Comparison of ENCODE assay signal across 15 cellular contexts in genomic region chr21:44064852-44065403, GRCh38. TPM values are rescaled to one million over a fixed set of nuclear protein-coding genes. Genes with fewer than 3 reads are reported as not detected.
DNase-seq lines count a peak whose midpoint lies in the region; ATAC-seq and TF ChIP-seq lines count a peak whose summit lies in the region.
"Had no signal": no experiment of that assay in that cellular context is flagged by ENCODE, and none has a peak within 500 bp of the region (broad histone marks: within the 10 kb centered on the region; RNA-seq: fewer than 3 reads in every experiment).

No MANE protein-coding gene starts in this region.

- no peaks in the 10 kb centered on the region for H3K27me3 ChIP-seq in CD4-positive, CD25-positive, alpha-beta regulatory T cell (ENCODE audit: control insufficient read depth, insufficient read depth, low read length)
- no peaks in the 10 kb centered on the region for H3K27me3 ChIP-seq in tibial nerve
- H3K27me3 ChIP-seq: esophagus muscularis mucosa, heart right ventricle, upper lobe of right lung had no signal

- intact Hi-C loops in Right ventricle myocardium superior (cut with DNase I) = no loop called here

- 89% methylated on average over 13 of the region's 13 CpGs for WGBS in tibial nerve, 2 donors

- no peak for TF ChIP-seq POLR2A in tibial nerve (IDR thresholded peaks at IDR 0.05)

- no peak for DNase-seq in CD4-positive, CD25-positive, alpha-beta regulatory T cell
- no peak for DNase-seq in activated naive CD8-positive, alpha-beta T cell treated with anti-CD3 and anti-CD28 coated beads for 36 hours
- no peak for DNase-seq in natural killer cell treated with Interleukin-12 subunit alpha and Interleukin-12 subunit beta and Interleukin-15 and Interleukin-18, amount 100 ng/mL, for 72 hours (ENCODE audit: low spot score)
- DNase-seq in DMS53 (lab: John Stamatoyannopoulos, UW) = no peak
- DNase-seq in Right ventricle myocardium superior = no peak
- DNase-seq in tibial nerve (ENCODE audit: low spot score in 2 of 2) = no peak
- DNase-seq in omental fat pad (ENCODE audit: low spot score) = no peak
- DNase-seq: C1 segment of cervical spinal cord, heart right ventricle, left cardiac atrium, NCI-H2081 treated with DMSO at 0.1 percent for 48 hours, RPMI8226, upper lobe of right lung had no signal

- H3K4me1 Mint-ChIP-seq in CD4-positive, CD25-positive, alpha-beta regulatory T cell = peaks cover 16 to 40% (median 36%) of the 10 kb centered on the region in 4 donors
- H3K4me1 Mint-ChIP-seq in activated naive CD8-positive, alpha-beta T cell treated with anti-CD3 and anti-CD28 coated beads for 36 hours = peaks cover 41% of the 10 kb centered on the region
- peaks cover 49 to 55% of the 10 kb centered on the region in 2 donors for H3K4me1 Mint-ChIP-seq in natural killer cell treated with Interleukin-12 subunit alpha and Interleukin-12 subunit beta and Interleukin-15 and Interleukin-18, amount 100 ng/mL, for 72 hours (ENCODE audit: low read depth in 2 of 2)

- H3K27ac Mint-ChIP-seq in CD4-positive, CD25-positive, alpha-beta regulatory T cell = peak overlapping the region; percentile 98 to 99 (median 98)
- H3K27ac Mint-ChIP-seq in activated naive CD8-positive, alpha-beta T cell treated with anti-CD3 and anti-CD28 coated beads for 36 hours = peak overlapping the region; percentile 93
- peak overlapping the region; percentile 82 to 91 for H3K27ac Mint-ChIP-seq in natural killer cell treated with Interleukin-12 subunit alpha and Interleukin-12 subunit beta and Interleukin-15 and Interleukin-18, amount 100 ng/mL, for 72 hours

- H3K9me3 Mint-ChIP-seq in CD4-positive, CD25-positive, alpha-beta regulatory T cell = no peaks in the 10 kb centered on the region
- H3K9me3 Mint-ChIP-seq in activated naive CD8-positive, alpha-beta T cell treated with anti-CD3 and anti-CD28 coated beads for 36 hours = no peaks in the 10 kb centered on the region
- no peaks in the 10 kb centered on the region for H3K9me3 Mint-ChIP-seq in natural killer cell treated with Interleukin-12 subunit alpha and Interleukin-12 subunit beta and Interleukin-15 and Interleukin-18, amount 100 ng/mL, for 72 hours

- peaks cover 63% of the 10 kb centered on the region for H3K36me3 ChIP-seq in CD4-positive, CD25-positive, alpha-beta regulatory T cell (ENCODE audit: control insufficient read depth, insufficient read depth, low read length)
- peaks cover 0 to 81% (median 6%) of the 10 kb centered on the region in 3 donors for H3K36me3 ChIP-seq in tibial nerve

- peaks cover 49% of the 10 kb centered on the region for H3K36me3 Mint-ChIP-seq in CD4-positive, CD25-positive, alpha-beta regulatory T cell
- peaks cover 22% of the 10 kb centered on the region for H3K36me3 Mint-ChIP-seq in activated naive CD8-positive, alpha-beta T cell treated with anti-CD3 and anti-CD28 coated beads for 36 hours
- H3K36me3 Mint-ChIP-seq in natural killer cell treated with Interleukin-12 subunit alpha and Interleukin-12 subunit beta and Interleukin-15 and Interleukin-18, amount 100 ng/mL, for 72 hours = peaks cover 11% of the 10 kb centered on the region

- peak overlapping the region in 3 of 4 donors; percentile 2 to 79 (median 40) for H3K4me3 Mint-ChIP-seq in CD4-positive, CD25-positive, alpha-beta regulatory T cell
- H3K4me3 Mint-ChIP-seq in activated naive CD8-positive, alpha-beta T cell treated with anti-CD3 and anti-CD28 coated beads for 36 hours = peak overlapping the region; percentile 65
- H3K4me3 Mint-ChIP-seq in natural killer cell treated with Interleukin-12 subunit alpha and Interleukin-12 subunit beta and Interleukin-15 and Interleukin-18, amount 100 ng/mL, for 72 hours = peak overlapping the region; percentile 68

- TF ChIP-seq CTCF in tibial nerve (IDR thresholded peaks at IDR 0.05) = no peak
- no peak for TF ChIP-seq CTCF in omental fat pad (IDR thresholded peaks at IDR 0.05)

- no peaks in the 10 kb centered on the region for H3K9me3 ChIP-seq in CD4-positive, CD25-positive, alpha-beta regulatory T cell (ENCODE audit: control insufficient read depth in 2 of 2, low read length in 2 of 2)
- no peaks in the 10 kb centered on the region for H3K9me3 ChIP-seq in tibial nerve
- H3K9me3 ChIP-seq: esophagus muscularis mucosa, heart right ventricle, upper lobe of right lung had no signal

- ATAC-seq in CD4-positive, CD25-positive, alpha-beta regulatory T cell (ENCODE audit: low read depth in 2 of 2) = no peak
- ATAC-seq in GM18867 (IDR thresholded peaks at IDR 0.05; ENCODE audit: unreplicated experiment) (peak; percentile 13), Right ventricle myocardium superior (ENCODE audit: poor library complexity) (no peak), omental fat pad (ENCODE audit: low FRiP score) (no peak)
- ATAC-seq in natural killer cell treated with Interleukin-12 subunit alpha and Interleukin-12 subunit beta and Interleukin-15 and Interleukin-18, amount 100 ng/mL, for 72 hours = peak in 1 of 2 donors; percentile 63

- peak overlapping the region; percentile 87 for H3K27ac ChIP-seq in CD4-positive, CD25-positive, alpha-beta regulatory T cell (ENCODE audit: insufficient read depth, low read length, poor library complexity, severe bottlenecking)
- H3K27ac ChIP-seq in tibial nerve = peak overlapping the region in 1 of 4 donors; percentile 25
- H3K27ac ChIP-seq: esophagus muscularis mucosa, upper lobe of right lung had no signal

- no peak for TF ChIP-seq EP300 in tibial nerve (IDR thresholded peaks at IDR 0.05)

- H3K27me3 Mint-ChIP-seq in CD4-positive, CD25-positive, alpha-beta regulatory T cell = no peaks in the 10 kb centered on the region
- no peaks in the 10 kb centered on the region for H3K27me3 Mint-ChIP-seq in activated naive CD8-positive, alpha-beta T cell treated with anti-CD3 and anti-CD28 coated beads for 36 hours
- no peaks in the 10 kb centered on the region for H3K27me3 Mint-ChIP-seq in natural killer cell treated with Interleukin-12 subunit alpha and Interleukin-12 subunit beta and Interleukin-15 and Interleukin-18, amount 100 ng/mL, for 72 hours

- peaks cover 17% of the 10 kb centered on the region for H3K4me1 ChIP-seq in CD4-positive, CD25-positive, alpha-beta regulatory T cell (ENCODE audit: control insufficient read depth, insufficient read depth, low read length, poor library complexity, severe bottlenecking)
- peaks cover 0 to 11% (median 0%) of the 10 kb centered on the region in 4 donors for H3K4me1 ChIP-seq in tibial nerve
- H3K4me1 ChIP-seq: esophagus muscularis mucosa, upper lobe of right lung had no signal

- H3K4me3 ChIP-seq in CD4-positive, CD25-positive, alpha-beta regulatory T cell (ENCODE audit: low read depth, low read length) = peak overlapping the region; percentile 42
- H3K4me3 ChIP-seq in tibial nerve = no peak overlapping the region
- H3K4me3 ChIP-seq: esophagus muscularis mucosa, heart right ventricle, upper lobe of right lung had no signal

RNA-seq across cellular contexts. Expression of gene PWP2, which starts 42.3 kb away (rescaled TPM):
- total RNA-seq in CD4-positive, CD25-positive, alpha-beta regulatory T cell = 17.6 TPM
- 10 to 100 TPM in 1 of 4 donors, 1 to 10 TPM in 1, under 1 TPM in 2; 0.78 to 15.7 (median 4.1) TPM for polyA plus RNA-seq in CD4-positive, CD25-positive, alpha-beta regulatory T cell
- total RNA-seq in activated naive CD8-positive, alpha-beta T cell treated with anti-CD3 and anti-CD28 coated beads for 36 hours = 10 to 100 TPM; 12.7 to 14.5 TPM
- total RNA-seq in natural killer cell treated with Interleukin-12 subunit alpha and Interleukin-12 subunit beta and Interleukin-15 and Interleukin-18, amount 100 ng/mL, for 72 hours = 10 to 100 TPM; 31.4 to 69.6 TPM
- total RNA-seq in Right ventricle myocardium superior (8.6 TPM), tibial nerve (10 to 100 TPM in 3 of 4 donors, 1 to 10 TPM in 1; 4.7 to 22.0 (median 14.2) TPM), omental fat pad (10 to 100 TPM in 2 of 4 donors, 1 to 10 TPM in 2; 5.3 to 17.2 (median 11.3) TPM)

RNA-seq across cellular contexts. Expression of gene TRAPPC10, which starts 52.8 kb away (rescaled TPM):
- 132 TPM for total RNA-seq in CD4-positive, CD25-positive, alpha-beta regulatory T cell
- 10 to 100 TPM; 13.5 to 18.7 (median 17.1) TPM for polyA plus RNA-seq in CD4-positive, CD25-positive, alpha-beta regulatory T cell
- 10 to 100 TPM; 42.4 to 44.4 TPM for total RNA-seq in activated naive CD8-positive, alpha-beta T cell treated with anti-CD3 and anti-CD28 coated beads for 36 hours
- total RNA-seq in natural killer cell treated with Interleukin-12 subunit alpha and Interleukin-12 subunit beta and Interleukin-15 and Interleukin-18, amount 100 ng/mL, for 72 hours = 100 to 1,000 TPM in 1 of 2 donors, 10 to 100 TPM in 1; 90.3 to 148 TPM
- total RNA-seq in Right ventricle myocardium superior = 20.3 TPM
- total RNA-seq in tibial nerve = 10 to 100 TPM; 27.7 to 53.8 (median 38.4) TPM
- 10 to 100 TPM; 29.3 to 42.8 (median 36.6) TPM for total RNA-seq in omental fat pad
